Comparison of ENCODE assay signal across 8 cellular contexts in the genomic region with DNA sequence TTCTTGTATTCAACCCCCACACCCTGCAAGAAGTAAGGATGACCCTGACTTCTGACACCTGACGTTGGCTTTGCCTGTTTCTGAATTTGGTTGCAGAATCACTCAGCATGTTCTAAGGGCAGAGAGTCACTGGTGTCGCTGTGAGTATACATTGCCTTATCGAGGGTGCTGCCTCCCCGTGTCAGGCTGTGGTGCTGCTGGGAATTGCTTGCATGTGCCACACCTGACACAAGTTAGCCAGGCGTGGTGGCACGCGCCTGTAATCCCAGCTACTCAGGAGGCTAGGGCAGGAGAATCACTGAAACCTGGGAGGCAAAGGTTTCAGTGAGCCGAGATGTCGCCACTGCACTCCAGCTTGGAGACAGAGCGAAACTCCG. TPM values are rescaled to one million over a fixed set of nuclear protein-coding genes. Genes with fewer than 3 reads are reported as not detected.
DNase-seq lines count a peak whose midpoint lies in the region; ATAC-seq and TF ChIP-seq lines count a peak whose summit lies in the region.

No MANE protein-coding gene starts in this region.

- H3K9me3 Mint-ChIP-seq in activated T-helper 17 cell treated with anti-CD3 and anti-CD28 coated beads, Interleukin-2, amount 50 U/mL, for 72 hours: no peaks in the 10 kb centered on the region

- peak overlapping the region; percentile 62 for H3K27ac Mint-ChIP-seq in activated T-helper 17 cell treated with anti-CD3 and anti-CD28 coated beads, Interleukin-2, amount 50 U/mL, for 72 hours

- TF ChIP-seq CTCF in HCT116 (IDR thresholded peaks at IDR 0.05 in 2 of 3, conservative IDR thresholded peaks at IDR 0.05 in 1 of 3; ENCODE audit: borderline replicate concordance in 1 of 3, insufficient read depth in 1 of 3, low read depth in 2 of 3, low read length in 2 of 3) (peak; percentile 50 to 53 (median 51); a peak in 5 of 6 replicates), esophagus muscularis mucosa (IDR thresholded peaks at IDR 0.05) (no peak)

- peaks cover 10 to 43% (median 36%) of the 10 kb centered on the region in 10 experiments; a peak in 19 of 20 replicates for H3K4me1 ChIP-seq in BLaER1 treated with 17β-estradiol and CSF1 and Interleukin-3, amounts not matched to agents 10 nM and 100 nM
- H3K4me1 ChIP-seq in HCT116 (ENCODE audit: control insufficient read depth in 1 of 2, insufficient read depth in 2 of 2, low read length in 2 of 2): peaks cover 0 to 10% of the 10 kb centered on the region in 2 experiments; a peak in 1 of 4 replicates
- H3K4me1 ChIP-seq in esophagus muscularis mucosa: peaks cover 0 to 7% (median 2%) of the 10 kb centered on the region in 4 donors

- peaks cover 0 to 21% (median 0%) of the 10 kb centered on the region in 11 experiments; a peak in 4 of 22 replicates for H3K27me3 ChIP-seq in BLaER1 treated with 17β-estradiol and CSF1 and Interleukin-3, amounts not matched to agents 10 nM and 100 nM
- no peaks in the 10 kb centered on the region for H3K27me3 ChIP-seq in HCT116 (ENCODE audit: insufficient read depth, low read length)
- peaks cover 0 to 42% (median 3%) of the 10 kb centered on the region in 4 donors for H3K27me3 ChIP-seq in esophagus muscularis mucosa

- intact Hi-C loops in HCT116 (cut with micrococcal nuclease): loop anchor here (1.0 kb wide), 1 partner anchor 240 kb away; no protein-coding TSS in a partner anchor
- intact Hi-C loops in left colon (cut with DNase I, micrococcal nuclease): no loop called here
- intact Hi-C loops in esophagus muscularis mucosa (cut with DNase I): no loop called here

- H3K27me3 Mint-ChIP-seq in activated T-helper 17 cell treated with anti-CD3 and anti-CD28 coated beads, Interleukin-2, amount 50 U/mL, for 72 hours: peaks cover under 1% of the 10 kb centered on the region

- DNase-seq in HCT116 (ENCODE audit: low read depth, low spot score) (peak; percentile 10), OCI-M1 (lab: John Stamatoyannopoulos, UW) (peak; percentile 35), left colon (peak; percentile 58 to 66), esophagus muscularis mucosa (ENCODE audit: extremely low spot score) (no peak)
- peak; percentile 62 for DNase-seq in stimulated activated naive CD8-positive, alpha-beta T cell treated with anti-CD3 and anti-CD28 coated beads, Interleukin-15, Interleukin-2, amounts not matched to agents 100 U/mL and 50 U/mL, for 24 hours

- no peaks in the 10 kb centered on the region for H3K36me3 Mint-ChIP-seq in activated T-helper 17 cell treated with anti-CD3 and anti-CD28 coated beads, Interleukin-2, amount 50 U/mL, for 72 hours (ENCODE audit: low read depth)

- no peak overlapping the region for H3K27ac ChIP-seq in BLaER1 treated with 17β-estradiol and CSF1 and Interleukin-3, amounts not matched to agents 10 nM and 100 nM
- H3K27ac ChIP-seq in HCT116 (ENCODE audit: low read depth, low read length) (no peak overlapping the region), esophagus muscularis mucosa (replicated peaks in 1 of 4) (no peak overlapping the region)

- H3K4me1 Mint-ChIP-seq in activated T-helper 17 cell treated with anti-CD3 and anti-CD28 coated beads, Interleukin-2, amount 50 U/mL, for 72 hours: peaks cover 19% of the 10 kb centered on the region

- peak; percentile 27; the same call in 1 of the 2 replicates for TF ChIP-seq RAD21 in HCT116 (IDR thresholded peaks at IDR 0.05; ENCODE audit: low read depth)

- no TSS peak for BruUV-seq in HCT116 (replicated peaks; lab: Mats Ljungman, UMichigan)

- WGBS in esophagus muscularis mucosa: 65% methylated on average over 11 of the region's 11 CpGs

- RAD21 ChIA-PET in HCT116 (lab: Charles Lee; ENCODE audit: low non-redundant PET in 1 of 2, low total read pairs in 2 of 2, uncharacterized antibody in 2 of 2, unreplicated experiment in 2 of 2): interaction anchor here in 1 of 2 experiments (0.6 to 0.8 kb wide), 2 partner anchors 160 to 240 kb away, joined by 4 to 5 read pairs; no protein-coding TSS in a partner anchor

- peaks cover 0 to 15% (median 0%) of the 10 kb centered on the region in 11 experiments; a peak in 4 of 22 replicates for H3K36me3 ChIP-seq in BLaER1 treated with 17β-estradiol and CSF1 and Interleukin-3, amounts not matched to agents 10 nM and 100 nM
- H3K36me3 ChIP-seq in HCT116 (ENCODE audit: control insufficient read depth in 1 of 2, insufficient read depth in 2 of 2, low read length in 2 of 2) (peaks cover 0 to 4% of the 10 kb centered on the region in 2 experiments; a peak in 1 of 4 replicates), esophagus muscularis mucosa (peaks cover 0 to under 1% (median 0%) of the 10 kb centered on the region in 4 donors)

- TF ChIP-seq POLR2A in HCT116 (IDR thresholded peaks at IDR 0.05; ENCODE audit: borderline replicate concordance, extremely low read depth, insufficient read depth, insufficient read length) (no peak), esophagus muscularis mucosa (IDR thresholded peaks at IDR 0.05; ENCODE audit: low read depth) (no peak)

- no peak overlapping the region for H2AFZ ChIP-seq in HCT116 (ENCODE audit: low read depth, low read length, poor library complexity, severe bottlenecking)

- peak overlapping the region; percentile 60 for H3K4me3 Mint-ChIP-seq in activated T-helper 17 cell treated with anti-CD3 and anti-CD28 coated beads, Interleukin-2, amount 50 U/mL, for 72 hours

- no peaks in the 10 kb centered on the region for H3K79me2 ChIP-seq in HCT116 (ENCODE audit: insufficient read depth, low read length)

- H3K9me3 ChIP-seq in BLaER1 treated with 17β-estradiol and CSF1 and Interleukin-3, amounts not matched to agents 10 nM and 100 nM (replicated peaks in 1 of 11): peaks cover 5 to 9% (median 7%) of the 10 kb centered on the region in 11 experiments; a peak in 17 of 22 replicates
- H3K9me3 ChIP-seq in HCT116 (ENCODE audit: control insufficient read depth in 1 of 2, insufficient read depth in 1 of 2, low read depth in 1 of 2, low read length in 2 of 2): no peaks in the 10 kb centered on the region; a peak in 1 of 4 replicates
- no peaks in the 10 kb centered on the region for H3K9me3 ChIP-seq in esophagus muscularis mucosa

- POLR2A ChIA-PET in HCT116 (lab: Charles Lee): no interaction called here

- ATAC-seq in HCT116 (peak; percentile 73), left colon (peak; percentile 90), HG02938 (IDR thresholded peaks at IDR 0.05; ENCODE audit: unreplicated experiment) (no peak)
- peak; percentile 87 for ATAC-seq in activated T-helper 17 cell treated with anti-CD3 and anti-CD28 coated beads, Interleukin-2, amount 50 U/mL, for 72 hours (replicated peaks)
- ATAC-seq in stimulated activated naive CD8-positive, alpha-beta T cell treated with anti-CD3 and anti-CD28 coated beads, Interleukin-15, Interleukin-2, amounts not matched to agents 100 U/mL and 50 U/mL, for 24 hours: peak; percentile 69

- CTCF ChIA-PET in HCT116 (lab: Charles Lee): interaction anchor here (1.5 kb wide), 1 partner anchor 240 kb away, joined by 14 read pairs; no protein-coding TSS in a partner anchor

- peak overlapping the region; percentile 36 to 79 (median 67) for H3K4me2 ChIP-seq in BLaER1 treated with 17β-estradiol and CSF1 and Interleukin-3, amounts not matched to agents 10 nM and 100 nM
- no peak overlapping the region for H3K4me2 ChIP-seq in HCT116 (ENCODE audit: low read length)

- no peak for TF ChIP-seq EP300 in esophagus muscularis mucosa (IDR thresholded peaks at IDR 0.05)

- H3K4me3 ChIP-seq in BLaER1 treated with 17β-estradiol and CSF1 and Interleukin-3, amounts not matched to agents 10 nM and 100 nM: no peak overlapping the region
- H3K4me3 ChIP-seq in HCT116 (replicated peaks in 1 of 2; ENCODE audit: low read depth in 1 of 2, low read length in 2 of 2) (no peak overlapping the region), esophagus muscularis mucosa (no peak overlapping the region)

- H3K9me2 ChIP-seq in HCT116 (ENCODE audit: insufficient read depth): no peaks in the 10 kb centered on the region

- no peak overlapping the region for H3K9ac ChIP-seq in BLaER1 treated with 17β-estradiol and CSF1 and Interleukin-3, amounts not matched to agents 10 nM and 100 nM
- no peak overlapping the region for H3K9ac ChIP-seq in HCT116 (ENCODE audit: low read length)

- peaks cover 0 to 67% (median 55%) of the 10 kb centered on the region in 11 experiments; a peak in 18 of 22 replicates for H4K20me1 ChIP-seq in BLaER1 treated with 17β-estradiol and CSF1 and Interleukin-3, amounts not matched to agents 10 nM and 100 nM
- no peaks in the 10 kb centered on the region for H4K20me1 ChIP-seq in HCT116 (ENCODE audit: insufficient read depth)

TF ChIP-seq in HCT116, 20 proteins besides CTCF, POLR2A, EP300 and RAD21:
- no peak for TF ChIP-seq SP1 (IDR thresholded peaks at IDR 0.05; ENCODE audit: low read depth)
- TF ChIP-seq, protein P1, sequence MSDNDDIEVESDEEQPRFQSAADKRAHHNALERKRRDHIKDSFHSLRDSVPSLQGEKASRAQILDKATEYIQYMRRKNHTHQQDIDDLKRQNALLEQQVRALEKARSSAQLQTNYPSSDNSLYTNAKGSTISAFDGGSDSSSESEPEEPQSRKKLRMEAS (IDR thresholded peaks at IDR 0.05): peak; percentile 40; the same call in 1 of the 2 replicates

RNA-seq across cellular contexts. Expression of a gene that starts 45.9 kb away (rescaled TPM):
- total RNA-seq in HCT116 (2021; ENCODE audit: unreplicated experiment) (34.8 TPM), left colon (10 to 100 TPM; 10.5 to 21.5 TPM), esophagus muscularis mucosa (10 to 100 TPM in 1 of 4 donors, 1 to 10 TPM in 3; 5.8 to 10.1 (median 7.0) TPM)
- polyA plus RNA-seq in HCT116 (2012): 16.8 and 19.8 TPM in 2 replicates
- total RNA-seq in activated T-helper 17 cell treated with anti-CD3 and anti-CD28 coated beads, Interleukin-2, amount 50 U/mL, for 72 hours: 10 to 100 TPM; 20.1 to 52.0 TPM

RNA-seq across cellular contexts. Expression of a gene that starts 59.7 kb away (rescaled TPM):
- 35.2 TPM for total RNA-seq in HCT116 (2021; ENCODE audit: unreplicated experiment)
- polyA plus RNA-seq in HCT116 (2012): 19.9 and 23.6 TPM in 2 replicates
- total RNA-seq in activated T-helper 17 cell treated with anti-CD3 and anti-CD28 coated beads, Interleukin-2, amount 50 U/mL, for 72 hours: 10 to 100 TPM; 18.8 to 30.6 TPM
- total RNA-seq in left colon: 10 to 100 TPM; 35.7 to 38.2 TPM
- 100 to 1,000 TPM in 1 of 4 donors, 10 to 100 TPM in 3; 56.7 to 102 (median 74.1) TPM for total RNA-seq in esophagus muscularis mucosa

Comparison
In these comparisons a context has a peak if more than half of its experiments do, and no peak if none do; other contexts are left out.
1. CTCF ChIP-seq: peak in HCT116 (3 of 3); none in esophagus muscularis mucosa (0 of 3).